Comparison of ENCODE assay signal across 7 cellular contexts in the genomic region with DNA sequence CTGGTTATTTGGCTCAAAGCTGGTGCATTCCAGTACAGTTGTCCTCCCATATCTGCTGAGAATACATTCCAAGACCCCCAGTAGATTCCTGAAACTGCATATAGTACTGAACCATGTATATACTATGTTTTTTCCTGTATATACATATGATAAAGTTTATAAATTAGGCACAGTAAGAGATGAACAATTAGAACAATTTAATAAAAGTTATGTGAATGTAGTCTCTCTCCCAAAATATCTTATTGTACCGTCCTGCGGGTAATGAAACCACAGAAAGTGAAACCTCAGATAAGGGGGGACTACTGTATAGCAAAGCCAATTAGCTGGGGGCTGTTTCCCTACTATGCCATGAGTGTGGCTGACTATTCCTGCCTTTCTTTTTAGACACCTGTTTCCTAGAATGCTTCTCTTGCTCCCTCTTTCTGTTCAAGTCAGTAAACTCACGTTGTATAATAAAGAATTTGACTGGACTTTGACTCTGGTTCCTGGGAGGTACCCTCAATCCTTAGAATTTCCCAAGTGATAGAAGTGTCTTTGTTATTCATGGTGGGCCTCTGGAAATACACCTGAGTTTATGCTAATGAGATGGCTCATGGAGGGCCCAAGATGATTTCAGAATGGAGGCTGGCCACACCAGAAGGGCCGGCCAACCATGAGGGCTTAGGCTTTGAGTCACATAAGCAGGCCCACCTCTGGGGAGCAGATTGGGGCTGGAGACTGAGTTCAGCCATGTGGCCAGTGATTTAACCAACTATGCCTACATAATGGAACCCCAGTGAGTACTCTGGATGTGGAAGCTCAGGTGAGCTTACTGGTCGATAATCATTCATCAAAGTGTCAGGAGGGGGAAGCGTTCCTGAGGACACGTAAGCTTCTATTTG. TPM values are rescaled to one million over a fixed set of nuclear protein-coding genes. Genes with fewer than 3 reads are reported as not detected.
DNase-seq lines count a peak whose midpoint lies in the region; ATAC-seq and TF ChIP-seq lines count a peak whose summit lies in the region.

No MANE protein-coding gene starts in this region.

- TF ChIP-seq CTCF in Panc1 (IDR thresholded peaks at IDR 0.05) (no peak), epithelial cell of proximal tubule (conservative IDR thresholded peaks at IDR 0.05; ENCODE audit: low read depth, low read length) (peak; percentile 14)

- intact Hi-C loops in Panc1 (cut with micrococcal nuclease; ENCODE audit: unreplicated experiment): no loop called here

- POLR2A ChIA-PET in Panc1 (lab: Charles Lee): interaction anchor here (0.6 kb wide), 2 partner anchors 37 to 59 kb away, joined by 3 read pairs; no protein-coding TSS in a partner anchor

- no peaks in the 10 kb centered on the region for H3K9me3 ChIP-seq in Panc1 (ENCODE audit: control insufficient read depth, insufficient read depth, low read depth, low read length)

- H3K4me3 ChIP-seq in Panc1 (ENCODE audit: low read depth in 2 of 2, low read length in 2 of 2): peak overlapping the region; percentile 82
- peak overlapping the region; percentile 85 for H3K4me3 ChIP-seq in epithelial cell of proximal tubule (ENCODE audit: low read depth, low read length)

- H3K36me3 ChIP-seq in Panc1 (ENCODE audit: control insufficient read depth, insufficient read depth, low read length): peaks cover 7% of the 10 kb centered on the region; the same call in 1 of the 2 replicates

- peaks cover 15% of the 10 kb centered on the region; the same call in 1 of the 2 replicates for H3K4me1 ChIP-seq in Panc1 (ENCODE audit: control insufficient read depth, insufficient read depth, low read length)

- no peak for DNase-seq in Panc1 (ENCODE audit: low read depth, low spot score)
- DNase-seq in epithelial cell of proximal tubule (ENCODE audit: low read depth): no peak
- peak; percentile 6 for DNase-seq in retina
- DNase-seq in NCI-H2107 treated with DMSO at 0.1 percent for 48 hours (lab: John Stamatoyannopoulos, UW; ENCODE audit: unreplicated experiment): no peak
- no peak for DNase-seq in NCI-H2029 (lab: John Stamatoyannopoulos, UW)

- H3K27me3 ChIP-seq in Panc1 (ENCODE audit: control insufficient read depth, insufficient read depth, low read length): no peaks in the 10 kb centered on the region

- in situ Hi-C loops in Panc1 (cut with HindIII; ENCODE audit: low pct_unique_long_range_greater_than_20kb, low sequenced_read_pairs): no loop called here

- BruUV-seq in Panc1 (replicated peaks; lab: Mats Ljungman, UMichigan): no TSS peak

- peak overlapping the region; percentile 97 for H3K27ac ChIP-seq in Panc1 (ENCODE audit: low read length)

- ATAC-seq in GM21526 (IDR thresholded peaks at IDR 0.05; ENCODE audit: low FRiP score, unreplicated experiment) (peak; percentile 0), Panc1 (no peak), HG03097 (IDR thresholded peaks at IDR 0.05; ENCODE audit: low FRiP score, unreplicated experiment) (no peak)

- CTCF ChIA-PET in Panc1 (lab: Charles Lee): interaction anchor here (0.7 kb wide), 1 partner anchor 344 kb away, joined by 3 read pairs; no protein-coding TSS in a partner anchor

RNA-seq across cellular contexts. Expression of gene BLOC1S5, which starts 0.7 kb away (rescaled TPM):
- total RNA-seq in Panc1 (2021; ENCODE audit: unreplicated experiment) (11.8 TPM), epithelial cell of proximal tubule (10.9 and 14.8 TPM in 2 replicates)
- 10.7 TPM for polyA plus RNA-seq in Panc1 (2012; ENCODE audit: insufficient read length)

RNA-seq across cellular contexts. Expression of gene EEF1E1, which starts 37.5 kb away (rescaled TPM):
- total RNA-seq in Panc1 (2021; ENCODE audit: unreplicated experiment) (59.5 TPM), epithelial cell of proximal tubule (88.8 and 136 TPM in 2 replicates)
- 34.1 TPM for polyA plus RNA-seq in Panc1 (2012; ENCODE audit: insufficient read length)
